Comparison of ENCODE assay signal across 1 cellular context in the genomic region with DNA sequence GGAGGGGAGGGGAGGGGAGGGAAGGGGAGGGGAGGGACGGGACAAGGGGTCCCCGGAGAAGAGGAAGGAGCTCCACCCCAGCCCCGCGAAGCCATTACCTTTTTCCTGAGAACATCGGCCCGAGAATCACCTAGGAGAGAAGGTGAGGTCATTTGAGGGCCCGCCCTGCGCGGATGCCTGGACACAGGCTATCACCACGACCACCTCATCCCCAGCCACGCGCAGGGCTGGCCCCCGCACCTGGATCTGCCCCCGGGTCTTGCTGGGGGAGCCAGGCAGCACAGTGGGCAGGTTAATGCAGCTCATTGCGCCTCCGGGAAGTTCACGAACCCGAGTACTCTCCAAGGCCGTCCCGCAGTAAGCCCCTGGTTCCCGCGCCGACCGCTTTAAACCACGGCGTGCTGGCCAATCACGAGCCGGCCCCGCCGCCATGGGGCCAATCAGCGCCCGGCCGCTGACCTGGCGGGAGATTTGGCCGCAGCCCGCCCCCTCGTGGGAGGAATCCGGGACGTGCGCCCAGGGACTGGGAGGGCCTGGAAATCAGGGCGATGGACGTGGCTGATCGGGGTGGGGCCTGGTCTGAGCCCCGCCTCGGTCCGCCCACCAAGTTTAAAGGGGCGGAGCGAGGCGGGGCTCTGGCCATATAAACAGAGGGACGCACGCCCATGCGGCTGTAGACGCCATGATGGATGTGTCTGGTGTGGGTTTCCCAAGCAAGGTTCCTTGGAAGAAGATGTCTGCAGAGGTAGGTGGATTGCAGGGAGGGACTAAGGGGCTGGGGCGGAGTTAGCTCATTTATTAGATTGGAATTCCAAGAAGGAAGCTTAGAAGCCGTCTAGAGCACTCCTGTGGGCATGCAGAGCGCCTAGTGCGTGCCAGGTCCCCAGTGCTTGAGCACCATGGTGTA.
TF ChIP-seq lines count a peak whose summit lies in the region.

A gene with protein sequence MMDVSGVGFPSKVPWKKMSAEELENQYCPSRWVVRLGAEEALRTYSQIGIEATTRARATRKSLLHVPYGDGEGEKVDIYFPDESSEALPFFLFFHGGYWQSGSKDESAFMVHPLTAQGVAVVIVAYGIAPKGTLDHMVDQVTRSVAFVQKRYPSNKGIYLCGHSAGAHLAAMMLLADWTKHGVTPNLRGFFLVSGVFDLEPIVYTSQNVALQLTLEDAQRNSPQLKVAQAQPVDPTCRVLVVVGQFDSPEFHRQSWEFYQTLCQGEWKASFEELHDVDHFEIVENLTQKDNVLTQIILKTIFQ (plus strand): TSS at position 674 of the 907 bp plus-strand sequence. CDS start 9 bp downstream, at position 683.
A gene with protein sequence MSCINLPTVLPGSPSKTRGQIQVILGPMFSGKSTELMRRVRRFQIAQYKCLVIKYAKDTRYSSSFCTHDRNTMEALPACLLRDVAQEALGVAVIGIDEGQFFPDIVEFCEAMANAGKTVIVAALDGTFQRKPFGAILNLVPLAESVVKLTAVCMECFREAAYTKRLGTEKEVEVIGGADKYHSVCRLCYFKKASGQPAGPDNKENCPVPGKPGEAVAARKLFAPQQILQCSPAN (minus strand): TSS at position 364 of the 907 bp plus-strand sequence. CDS start 58 bp downstream, at position 306.

TF ChIP-seq in HepG2, 621 proteins besides CTCF, POLR2A, EP300 and RAD21 (continued from another document and continues in another):
- TF ChIP-seq XRCC5 (optimal IDR thresholded peaks at IDR 0.05; ENCODE audit: low read length) (peak; percentile 96), ZNF788 (CRISPR knock-in tag; IDR thresholded peaks at IDR 0.05; ENCODE audit: borderline replicate concordance) (peak; percentile 96; the same call in 1 of the 2 replicates), HDAC6 (IDR thresholded peaks at IDR 0.05; ENCODE audit: low read depth, low read length) (no peak), ZBTB1 (CRISPR knock-in tag; IDR thresholded peaks at IDR 0.05; ENCODE audit: borderline replicate concordance) (no peak), ZNF124 (CRISPR knock-in tag; IDR thresholded peaks at IDR 0.05) (peak; percentile 38; the same call in 1 of the 2 replicates), BCL6 (CRISPR knock-in tag; IDR thresholded peaks at IDR 0.05) (0 out of 2 replicates have a peak, but pooled peaks have one; percentile 32), ATF7-NPFF (CRISPR knock-in tag; IDR thresholded peaks at IDR 0.05; ENCODE audit: low read depth) (peak; percentile 100), SP5 (CRISPR knock-in tag; IDR thresholded peaks at IDR 0.05; ENCODE audit: borderline replicate concordance, low read depth) (peak; percentile 57; the same call in 1 of the 2 replicates), ZBTB21 (CRISPR knock-in tag; IDR thresholded peaks at IDR 0.05) (0 out of 2 replicates have a peak, but pooled peaks have one; percentile 13), ZNF335 (CRISPR knock-in tag; IDR thresholded peaks at IDR 0.05) (peak; percentile 47; the same call in 1 of the 2 replicates), ZFYVE20 (CRISPR knock-in tag; IDR thresholded peaks at IDR 0.05; ENCODE audit: borderline replicate concordance, low read depth) (peak; percentile 99), ZBTB38 (CRISPR knock-in tag; IDR thresholded peaks at IDR 0.05) (peak; percentile 63)
- TF ChIP-seq, protein P1, sequence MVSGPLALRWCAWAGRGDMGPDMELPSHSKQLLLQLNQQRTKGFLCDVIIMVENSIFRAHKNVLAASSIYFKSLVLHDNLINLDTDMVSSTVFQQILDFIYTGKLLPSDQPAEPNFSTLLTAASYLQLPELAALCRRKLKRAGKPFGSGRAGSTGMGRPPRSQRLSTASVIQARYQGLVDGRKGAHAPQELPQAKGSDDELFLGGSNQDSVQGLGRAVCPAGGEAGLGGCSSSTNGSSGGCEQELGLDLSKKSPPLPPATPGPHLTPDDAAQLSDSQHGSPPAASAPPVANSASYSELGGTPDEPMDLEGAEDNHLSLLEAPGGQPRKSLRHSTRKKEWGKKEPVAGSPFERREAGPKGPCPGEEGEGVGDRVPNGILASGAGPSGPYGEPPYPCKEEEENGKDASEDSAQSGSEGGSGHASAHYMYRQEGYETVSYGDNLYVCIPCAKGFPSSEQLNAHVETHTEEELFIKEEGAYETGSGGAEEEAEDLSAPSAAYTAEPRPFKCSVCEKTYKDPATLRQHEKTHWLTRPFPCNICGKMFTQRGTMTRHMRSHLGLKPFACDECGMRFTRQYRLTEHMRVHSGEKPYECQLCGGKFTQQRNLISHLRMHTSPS (CRISPR knock-in tag; IDR thresholded peaks at IDR 0.05; ENCODE audit: low read depth): 0 out of 2 replicates have a peak, but pooled peaks have one; percentile 45
- TF ChIP-seq, protein P2, sequence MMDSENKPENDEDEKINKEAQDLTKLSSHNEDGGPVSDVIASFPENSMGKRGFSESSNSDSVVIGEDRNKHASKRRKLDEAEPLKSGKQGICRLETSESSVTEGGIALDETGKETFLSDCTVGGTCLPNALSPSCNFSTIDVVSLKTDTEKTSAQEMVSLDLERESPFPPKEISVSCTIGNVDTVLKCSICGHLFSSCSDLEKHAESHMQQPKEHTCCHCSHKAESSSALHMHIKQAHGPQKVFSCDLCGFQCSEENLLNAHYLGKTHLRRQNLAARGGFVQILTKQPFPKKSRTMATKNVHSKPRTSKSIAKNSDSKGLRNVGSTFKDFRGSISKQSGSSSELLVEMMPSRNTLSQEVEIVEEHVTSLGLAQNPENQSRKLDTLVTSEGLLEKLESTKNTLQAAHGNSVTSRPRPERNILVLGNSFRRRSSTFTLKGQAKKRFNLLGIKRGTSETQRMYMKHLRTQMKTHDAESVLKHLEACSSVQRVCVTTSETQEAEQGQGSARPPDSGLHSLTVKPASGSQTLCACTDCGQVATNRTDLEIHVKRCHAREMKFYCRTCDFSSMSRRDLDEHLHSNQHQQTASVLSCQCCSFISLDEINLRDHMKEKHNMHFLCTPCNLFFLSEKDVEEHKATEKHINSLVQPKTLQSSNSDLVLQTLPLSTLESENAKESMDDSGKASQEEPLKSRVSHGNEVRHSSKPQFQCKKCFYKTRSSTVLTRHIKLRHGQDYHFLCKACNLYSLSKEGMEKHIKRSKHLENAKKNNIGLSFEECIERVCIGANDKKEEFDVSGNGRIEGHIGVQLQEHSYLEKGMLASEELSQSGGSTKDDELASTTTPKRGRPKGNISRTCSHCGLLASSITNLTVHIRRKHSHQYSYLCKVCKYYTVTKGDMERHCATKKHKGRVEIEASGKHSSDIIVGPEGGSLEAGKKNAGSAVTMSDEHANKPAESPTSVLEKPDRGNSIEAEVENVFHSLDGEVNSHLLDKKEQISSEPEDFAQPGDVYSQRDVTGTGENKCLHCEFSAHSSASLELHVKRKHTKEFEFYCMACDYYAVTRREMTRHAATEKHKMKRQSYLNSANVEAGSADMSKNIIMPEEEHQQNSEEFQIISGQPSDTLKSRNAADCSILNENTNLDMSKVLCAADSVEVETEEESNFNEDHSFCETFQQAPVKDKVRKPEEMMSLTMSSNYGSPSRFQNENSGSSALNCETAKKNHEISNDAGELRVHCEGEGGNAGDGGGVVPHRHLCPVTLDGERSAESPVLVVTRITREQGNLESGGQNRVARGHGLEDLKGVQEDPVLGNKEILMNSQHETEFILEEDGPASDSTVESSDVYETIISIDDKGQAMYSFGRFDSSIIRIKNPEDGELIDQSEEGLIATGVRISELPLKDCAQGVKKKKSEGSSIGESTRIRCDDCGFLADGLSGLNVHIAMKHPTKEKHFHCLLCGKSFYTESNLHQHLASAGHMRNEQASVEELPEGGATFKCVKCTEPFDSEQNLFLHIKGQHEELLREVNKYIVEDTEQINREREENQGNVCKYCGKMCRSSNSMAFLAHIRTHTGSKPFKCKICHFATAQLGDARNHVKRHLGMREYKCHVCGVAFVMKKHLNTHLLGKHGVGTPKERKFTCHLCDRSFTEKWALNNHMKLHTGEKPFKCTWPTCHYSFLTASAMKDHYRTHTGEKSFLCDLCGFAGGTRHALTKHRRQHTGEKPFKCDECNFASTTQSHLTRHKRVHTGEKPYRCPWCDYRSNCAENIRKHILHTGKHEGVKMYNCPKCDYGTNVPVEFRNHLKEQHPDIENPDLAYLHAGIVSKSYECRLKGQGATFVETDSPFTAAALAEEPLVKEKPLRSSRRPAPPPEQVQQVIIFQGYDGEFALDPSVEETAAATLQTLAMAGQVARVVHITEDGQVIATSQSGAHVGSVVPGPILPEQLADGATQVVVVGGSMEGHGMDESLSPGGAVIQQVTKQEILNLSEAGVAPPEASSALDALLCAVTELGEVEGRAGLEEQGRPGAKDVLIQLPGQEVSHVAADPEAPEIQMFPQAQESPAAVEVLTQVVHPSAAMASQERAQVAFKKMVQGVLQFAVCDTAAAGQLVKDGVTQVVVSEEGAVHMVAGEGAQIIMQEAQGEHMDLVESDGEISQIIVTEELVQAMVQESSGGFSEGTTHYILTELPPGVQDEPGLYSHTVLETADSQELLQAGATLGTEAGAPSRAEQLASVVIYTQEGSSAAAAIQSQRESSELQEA (CRISPR knock-in tag; IDR thresholded peaks at IDR 0.05; ENCODE audit: not compliant biosample characterization): no peak
- TF ChIP-seq, protein P3, sequence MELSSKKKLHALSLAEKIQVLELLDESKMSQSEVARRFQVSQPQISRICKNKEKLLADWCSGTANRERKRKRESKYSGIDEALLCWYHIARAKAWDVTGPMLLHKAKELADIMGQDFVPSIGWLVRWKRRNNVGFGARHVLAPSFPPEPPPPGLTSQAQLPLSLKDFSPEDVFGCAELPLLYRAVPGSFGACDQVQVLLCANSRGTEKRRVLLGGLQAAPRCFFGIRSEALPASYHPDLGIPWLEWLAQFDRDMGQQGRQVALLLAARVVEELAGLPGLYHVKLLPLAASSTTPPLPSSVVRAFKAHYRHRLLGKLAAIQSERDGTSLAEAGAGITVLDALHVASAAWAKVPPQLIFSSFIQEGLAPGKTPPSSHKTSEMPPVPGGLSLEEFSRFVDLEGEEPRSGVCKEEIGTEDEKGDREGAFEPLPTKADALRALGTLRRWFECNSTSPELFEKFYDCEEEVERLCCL (CRISPR knock-in tag; IDR thresholded peaks at IDR 0.05; ENCODE audit: borderline replicate concordance): no peak
- TF ChIP-seq, protein P4, sequence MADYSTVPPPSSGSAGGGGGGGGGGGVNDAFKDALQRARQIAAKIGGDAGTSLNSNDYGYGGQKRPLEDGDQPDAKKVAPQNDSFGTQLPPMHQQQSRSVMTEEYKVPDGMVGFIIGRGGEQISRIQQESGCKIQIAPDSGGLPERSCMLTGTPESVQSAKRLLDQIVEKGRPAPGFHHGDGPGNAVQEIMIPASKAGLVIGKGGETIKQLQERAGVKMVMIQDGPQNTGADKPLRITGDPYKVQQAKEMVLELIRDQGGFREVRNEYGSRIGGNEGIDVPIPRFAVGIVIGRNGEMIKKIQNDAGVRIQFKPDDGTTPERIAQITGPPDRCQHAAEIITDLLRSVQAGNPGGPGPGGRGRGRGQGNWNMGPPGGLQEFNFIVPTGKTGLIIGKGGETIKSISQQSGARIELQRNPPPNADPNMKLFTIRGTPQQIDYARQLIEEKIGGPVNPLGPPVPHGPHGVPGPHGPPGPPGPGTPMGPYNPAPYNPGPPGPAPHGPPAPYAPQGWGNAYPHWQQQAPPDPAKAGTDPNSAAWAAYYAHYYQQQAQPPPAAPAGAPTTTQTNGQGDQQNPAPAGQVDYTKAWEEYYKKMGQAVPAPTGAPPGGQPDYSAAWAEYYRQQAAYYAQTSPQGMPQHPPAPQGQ (CRISPR knock-in tag; IDR thresholded peaks at IDR 0.05; ENCODE audit: borderline replicate concordance): no peak; the same call in 1 of the 2 replicates
- TF ChIP-seq, protein P5, sequence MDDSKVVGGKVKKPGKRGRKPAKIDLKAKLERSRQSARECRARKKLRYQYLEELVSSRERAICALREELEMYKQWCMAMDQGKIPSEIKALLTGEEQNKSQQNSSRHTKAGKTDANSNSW (CRISPR knock-in tag; IDR thresholded peaks at IDR 0.05; ENCODE audit: borderline replicate concordance): no peak
- TF ChIP-seq, protein P6, sequence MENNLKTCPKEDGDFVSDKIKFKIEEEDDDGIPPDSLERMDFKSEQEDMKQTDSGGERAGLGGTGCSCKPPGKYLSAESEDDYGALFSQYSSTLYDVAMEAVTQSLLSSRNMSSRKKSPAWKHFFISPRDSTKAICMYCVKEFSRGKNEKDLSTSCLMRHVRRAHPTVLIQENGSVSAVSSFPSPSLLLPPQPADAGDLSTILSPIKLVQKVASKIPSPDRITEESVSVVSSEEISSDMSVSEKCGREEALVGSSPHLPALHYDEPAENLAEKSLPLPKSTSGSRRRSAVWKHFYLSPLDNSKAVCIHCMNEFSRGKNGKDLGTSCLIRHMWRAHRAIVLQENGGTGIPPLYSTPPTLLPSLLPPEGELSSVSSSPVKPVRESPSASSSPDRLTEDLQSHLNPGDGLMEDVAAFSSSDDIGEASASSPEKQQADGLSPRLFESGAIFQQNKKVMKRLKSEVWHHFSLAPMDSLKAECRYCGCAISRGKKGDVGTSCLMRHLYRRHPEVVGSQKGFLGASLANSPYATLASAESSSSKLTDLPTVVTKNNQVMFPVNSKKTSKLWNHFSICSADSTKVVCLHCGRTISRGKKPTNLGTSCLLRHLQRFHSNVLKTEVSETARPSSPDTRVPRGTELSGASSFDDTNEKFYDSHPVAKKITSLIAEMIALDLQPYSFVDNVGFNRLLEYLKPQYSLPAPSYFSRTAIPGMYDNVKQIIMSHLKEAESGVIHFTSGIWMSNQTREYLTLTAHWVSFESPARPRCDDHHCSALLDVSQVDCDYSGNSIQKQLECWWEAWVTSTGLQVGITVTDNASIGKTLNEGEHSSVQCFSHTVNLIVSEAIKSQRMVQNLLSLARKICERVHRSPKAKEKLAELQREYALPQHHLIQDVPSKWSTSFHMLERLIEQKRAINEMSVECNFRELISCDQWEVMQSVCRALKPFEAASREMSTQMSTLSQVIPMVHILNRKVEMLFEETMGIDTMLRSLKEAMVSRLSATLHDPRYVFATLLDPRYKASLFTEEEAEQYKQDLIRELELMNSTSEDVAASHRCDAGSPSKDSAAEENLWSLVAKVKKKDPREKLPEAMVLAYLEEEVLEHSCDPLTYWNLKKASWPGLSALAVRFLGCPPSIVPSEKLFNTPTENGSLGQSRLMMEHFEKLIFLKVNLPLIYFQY (CRISPR knock-in tag; IDR thresholded peaks at IDR 0.05; ENCODE audit: borderline replicate concordance): peak; percentile 43; the same call in 1 of the 2 replicates
- TF ChIP-seq, protein P7, sequence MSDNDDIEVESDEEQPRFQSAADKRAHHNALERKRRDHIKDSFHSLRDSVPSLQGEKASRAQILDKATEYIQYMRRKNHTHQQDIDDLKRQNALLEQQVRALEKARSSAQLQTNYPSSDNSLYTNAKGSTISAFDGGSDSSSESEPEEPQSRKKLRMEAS (IDR thresholded peaks at IDR 0.05): peak; percentile 93
